ENCODE assay signal across 8 cellular contexts in the genomic region with DNA sequence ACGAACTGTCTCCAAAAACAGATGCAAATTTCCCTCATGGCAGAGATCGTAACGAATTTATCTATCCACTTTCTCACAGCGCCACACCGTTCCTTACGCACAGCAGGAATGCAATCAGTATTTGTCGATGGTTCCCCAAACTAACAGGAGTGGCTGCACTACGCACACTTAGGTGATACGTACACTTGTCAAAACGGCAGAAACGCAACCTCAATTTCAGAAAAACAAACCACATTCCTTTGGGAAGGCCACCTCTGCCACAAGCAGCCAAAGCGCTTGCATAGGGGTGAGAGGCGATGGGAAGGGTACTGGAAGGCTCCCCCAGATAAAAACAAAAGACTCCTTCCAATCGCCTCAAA. TPM values are rescaled to one million over a fixed set of nuclear protein-coding genes. Genes with fewer than 3 reads are reported as not detected.
A peak's percentile ranks its signal among the peaks of the same experiment; 100 is the strongest.
DNase-seq lines count a peak whose midpoint lies in the region; ATAC-seq and TF ChIP-seq lines count a peak whose summit lies in the region.

No MANE protein-coding gene starts in this region.

- H3K27ac ChIP-seq in WERI-Rb-1, result peak overlapping the region; percentile 73
- H3K27ac ChIP-seq in neural progenitor cell, result peak overlapping the region; percentile 71

- no peaks in the 10 kb centered on the region for H3K9me3 ChIP-seq in WERI-Rb-1 (ENCODE audit: severe bottlenecking)
- H3K9me3 ChIP-seq in neural progenitor cell (ENCODE audit: low read depth), result no peaks in the 10 kb centered on the region

- H3K36me3 ChIP-seq in GM06990 (ENCODE audit: control insufficient read depth, insufficient read depth, low read length) (no peaks in the 10 kb centered on the region; the same call in 1 of the 2 replicates), WERI-Rb-1 (peaks cover 7% of the 10 kb centered on the region; the same call in 1 of the 2 replicates), neural progenitor cell (no peaks in the 10 kb centered on the region)

- peak; percentile 21 for ATAC-seq in GM21619 (IDR thresholded peaks at IDR 0.05; ENCODE audit: unreplicated experiment)

- H3K27me3 Mint-ChIP-seq in neural progenitor cell (ENCODE audit: insufficient read depth, low read depth), result peaks cover 5% of the 10 kb centered on the region

- peak overlapping the region; percentile 5 for H3K27ac Mint-ChIP-seq in neural progenitor cell

- no peak overlapping the region for H2AFZ ChIP-seq in neural progenitor cell (replicated peaks)

- DNase-seq in GM06990 (ENCODE audit: extremely low read depth, insufficient read length), result no peak
- DNase-seq in Jurkat, Clone E6-1 (ENCODE audit: low read depth, low spot score), result peak; percentile 17
- no peak for DNase-seq in WERI-Rb-1
- DNase-seq in fibroblast of villous mesenchyme (ENCODE audit: low read depth), result peak; percentile 48
- DNase-seq in neural progenitor cell (ENCODE audit: low spot score), result peak; percentile 55
- DNase-seq in NCI-H1436 (lab: John Stamatoyannopoulos, UW), result no peak
- DNase-seq in G401 (ENCODE audit: low spot score), result no peak

- H3K4me3 ChIP-seq in GM06990 (replicated peaks; ENCODE audit: low read depth, low read length), result peak overlapping the region; percentile 80
- peak overlapping the region; percentile 95 for H3K4me3 ChIP-seq in Jurkat, Clone E6-1 (ENCODE audit: low read length)
- H3K4me3 ChIP-seq in WERI-Rb-1 (ENCODE audit: low read depth, low read length), result peak overlapping the region; percentile 93
- peak overlapping the region; percentile 89 for H3K4me3 ChIP-seq in fibroblast of villous mesenchyme (ENCODE audit: low read depth, low read length)
- H3K4me3 ChIP-seq in neural progenitor cell, result peak overlapping the region; percentile 65

- TF ChIP-seq CTCF in GM06990 (IDR thresholded peaks at IDR 0.05; ENCODE audit: insufficient read depth, low read length, poor library complexity, severe bottlenecking) (peak; percentile 2), WERI-Rb-1 (IDR thresholded peaks at IDR 0.05; ENCODE audit: low read depth, low read length) (no peak), fibroblast of villous mesenchyme (IDR thresholded peaks at IDR 0.05; ENCODE audit: insufficient read depth, low read depth, low read length) (no peak), neural progenitor cell (IDR thresholded peaks at IDR 0.05) (no peak)

- H3K27me3 ChIP-seq in GM06990 (replicated peaks; ENCODE audit: control insufficient read depth, insufficient read depth, low read length), result no peaks in the 10 kb centered on the region
- H3K27me3 ChIP-seq in WERI-Rb-1 (ENCODE audit: insufficient read depth, low read depth, severe bottlenecking), result no peaks in the 10 kb centered on the region
- H3K27me3 ChIP-seq in neural progenitor cell, result no peaks in the 10 kb centered on the region

- peak overlapping the region; percentile 50 for H3K9ac ChIP-seq in neural progenitor cell

- peaks cover 58% of the 10 kb centered on the region for H3K79me2 ChIP-seq in neural progenitor cell (ENCODE audit: low read depth)

- H3F3A ChIP-seq in neural progenitor cell (ENCODE audit: low read depth), result peaks cover 41% of the 10 kb centered on the region

- H4K20me1 ChIP-seq in neural progenitor cell (ENCODE audit: low read depth), result peaks cover 46% of the 10 kb centered on the region

- H3K4me1 Mint-ChIP-seq in neural progenitor cell, result peaks cover 27% of the 10 kb centered on the region

- peak overlapping the region; percentile 97 for H3K4me3 Mint-ChIP-seq in neural progenitor cell

- peaks cover 19% of the 10 kb centered on the region for H3K4me1 ChIP-seq in neural progenitor cell

- peak overlapping the region; percentile 95 for H3K4me2 ChIP-seq in neural progenitor cell

- no peaks in the 10 kb centered on the region for H3K9me3 Mint-ChIP-seq in neural progenitor cell

- no peaks in the 10 kb centered on the region for H3K36me3 Mint-ChIP-seq in neural progenitor cell

- in situ Hi-C loops in G401 (cut with HindIII; ENCODE audit: low sequenced_read_pairs), result no loop called here

RNA-seq across cellular contexts. Expression of a gene that starts 0.6 kb away (rescaled TPM):
- polyA plus RNA-seq in Jurkat, Clone E6-1 (2012; ENCODE audit: insufficient read depth, insufficient read length), result 22.0 TPM
- total RNA-seq in fibroblast of villous mesenchyme (19.0 and 27.2 TPM in 2 replicates), neural progenitor cell (ENCODE audit: low replicate concordance) (34.5 and 40.7 TPM in 2 replicates)
- total RNA-seq in G401 (2014; rRNA removed; shearing (Covaris generic)), result 12.4 and 12.7 TPM in 2 replicates

RNA-seq across cellular contexts. Expression of a gene that starts 10.7 kb away (rescaled TPM):
- polyA plus RNA-seq in Jurkat, Clone E6-1 (2012; ENCODE audit: insufficient read depth, insufficient read length), result 21.6 TPM
- 11.9 and 18.1 TPM in 2 replicates for total RNA-seq in fibroblast of villous mesenchyme
- 42.9 and 59.0 TPM in 2 replicates for total RNA-seq in neural progenitor cell (ENCODE audit: low replicate concordance)
- 9.9 and 19.2 TPM in 2 replicates for total RNA-seq in G401 (2014; rRNA removed; shearing (Covaris generic))

Comparison
In these comparisons a context has a peak if more than half of its experiments do, and no peak if none do; other contexts are left out.
1. DNase-seq: peak in Jurkat, Clone E6-1 (single experiment), fibroblast of villous mesenchyme (single experiment) and neural progenitor cell (single experiment); none in GM06990 (single experiment), WERI-Rb-1 (single experiment), NCI-H1436 (single experiment) and G401 (single experiment).
2. Peak in every context shown above with its lines, with median percentiles within 50 percentile points of each other: H3K4me3 ChIP-seq.